Comparison of ENCODE assay signal across 21 cellular contexts in the genomic region with DNA sequence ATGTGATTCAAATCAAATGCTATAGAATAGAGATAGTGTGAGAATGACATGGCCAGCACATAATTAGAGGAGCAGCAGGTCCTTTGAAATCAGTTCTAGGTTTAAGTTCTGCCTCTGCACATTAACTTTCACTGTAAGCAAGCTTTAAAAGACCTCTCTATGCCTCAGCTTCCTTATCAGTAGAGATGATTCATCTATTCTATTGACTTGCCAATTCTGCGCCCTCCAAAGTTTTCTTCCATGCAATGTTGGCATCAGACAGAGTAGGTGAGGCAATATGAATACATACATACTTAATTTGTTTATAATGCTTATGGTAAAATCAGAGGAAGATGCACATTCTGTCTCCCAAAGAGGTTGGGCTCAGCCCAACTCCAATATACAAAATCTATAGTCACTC.
DNase-seq lines count a peak whose midpoint lies in the region; ATAC-seq, FAIRE-seq and TF ChIP-seq lines count a peak whose summit lies in the region.
"Had no signal": no experiment of that assay in that cellular context is flagged by ENCODE, and none has a peak within 500 bp of the region (broad histone marks: within the 10 kb centered on the region; RNA-seq: fewer than 3 reads in every experiment).

No MANE protein-coding gene starts in this region.

- H3K27me3 ChIP-seq in PC-3 (ENCODE audit: low read length) (no peaks in the 10 kb centered on the region), endothelial cell of umbilical vein (ENCODE audit: control insufficient read depth in 2 of 2, insufficient read depth in 2 of 2, low read length in 2 of 2) (no peaks in the 10 kb centered on the region), pancreas (no peaks in the 10 kb centered on the region)

- no peaks in the 10 kb centered on the region for H3F3A ChIP-seq in PC-3 (ENCODE audit: low read length, unreplicated experiment)

- no peak for TF ChIP-seq POLR2A in A549 (IDR thresholded peaks at IDR 0.05; ENCODE audit: low read length)
- no peak for TF ChIP-seq POLR2A in endothelial cell of umbilical vein (IDR thresholded peaks at IDR 0.05; ENCODE audit: low read depth, low read length)

- ATAC-seq in A549 (no peak), PC-3 (no peak), HG02981 (IDR thresholded peaks at IDR 0.05; ENCODE audit: unreplicated experiment) (no peak), pancreas (no peak), GM21423 (IDR thresholded peaks at IDR 0.05; ENCODE audit: unreplicated experiment) (no peak)

- 57% methylated on average over 1 of the region's 1 CpG for WGBS in A549 (ENCODE audit: missing lambda C conversion rate)
- WGBS in pancreas, 2 donors, result 87 to 96% methylated on average over 1 of the region's 1 CpG

- no peak for TF ChIP-seq RAD21 in A549 (conservative IDR thresholded peaks at IDR 0.05 in 1 of 2, IDR thresholded peaks at IDR 0.05 in 1 of 2)

- DNase-seq in A549 (ENCODE audit: low read depth in 1 of 2, low spot score in 1 of 2) (no peak), PC-3 (no peak), astrocyte of the hippocampus (ENCODE audit: low read depth, low spot score) (peak; percentile 8), endothelial cell of umbilical vein (ENCODE audit: low read depth, low spot score) (peak; percentile 18), pancreas (no peak), NCI-H524 (lab: John Stamatoyannopoulos, UW) (no peak)
- DNase-seq: C1 segment of cervical spinal cord; CD4-positive, alpha-beta memory T cell; COR-L47; DMS153; DND-41; GM23248; H7; HCEC 1CT had no signal

- FAIRE-seq in A549 (lab: Jason Lieb, UNC), result no peak
- no peak for FAIRE-seq in endothelial cell of umbilical vein (lab: Jason Lieb, UNC)
- FAIRE-seq in pancreas (lab: Jason Lieb, UNC), result no peak
- FAIRE-seq: A204.1, G401.6, GM12892, H1 had no signal

- POLR2A ChIA-PET in A549 (lab: Yijun Ruan, JAX) (no interaction called here), PC-3 (lab: Charles Lee; ENCODE audit: unreplicated experiment) (no interaction called here), endothelial cell of umbilical vein (lab: Charles Lee) (no interaction called here)

- H3K9me3 ChIP-seq in A549, result no peaks in the 10 kb centered on the region
- no peaks in the 10 kb centered on the region for H3K9me3 ChIP-seq in PC-3 (ENCODE audit: low read length)
- no peaks in the 10 kb centered on the region for H3K9me3 ChIP-seq in endothelial cell of umbilical vein (replicated peaks; ENCODE audit: control insufficient read depth, insufficient read depth, low read length)
- no peaks in the 10 kb centered on the region for H3K9me3 ChIP-seq in pancreas

- dilution Hi-C loops in endothelial cell of umbilical vein (cut with MboI; ENCODE audit: extremely low pct_ligation_motif_present, low sequenced_read_pairs), result no loop called here

- H3K4me3 ChIP-seq in A549, result no peak overlapping the region
- H3K4me3 ChIP-seq in PC-3 (ENCODE audit: low read length), result no peak overlapping the region
- H3K4me3 ChIP-seq in endothelial cell of umbilical vein (replicated peaks in 1 of 3; ENCODE audit: insufficient read depth in 1 of 3, low read depth in 1 of 3, low read length in 3 of 3), result no peak overlapping the region
- no peak overlapping the region for H3K4me3 ChIP-seq in pancreas
- H3K4me3 ChIP-seq: GM23248 had no signal

- intact Hi-C loops in PC-3 (cut with micrococcal nuclease), result loop anchor here (10.0 kb wide), 1 partner anchor 361 kb away; no protein-coding TSS in a partner anchor
- intact Hi-C loops in endothelial cell of umbilical vein (cut with micrococcal nuclease), result no loop called here
- intact Hi-C loops in pancreas (cut with DNase I), result no loop called here

- H3K27ac ChIP-seq in A549 (peak overlapping the region; percentile 32 to 66; a peak in 4 of 6 replicates), PC-3 (ENCODE audit: low read length) (peak overlapping the region; percentile 74), endothelial cell of umbilical vein (ENCODE audit: insufficient read depth, low read depth, low read length) (no peak overlapping the region), pancreas (no peak overlapping the region)
- H3K27ac ChIP-seq: 22Rv1, GM23248 had no signal

- CTCF ChIA-PET in A549 (lab: Yijun Ruan, JAX), result no interaction called here
- CTCF ChIA-PET in PC-3 (lab: Charles Lee), result no interaction called here
- CTCF ChIA-PET in endothelial cell of umbilical vein (lab: Charles Lee), result interaction anchor here (0.9 to 2.1 kb wide), 2 partner anchors 14 to 21 kb away, joined by 4 read pairs; no protein-coding TSS in a partner anchor

- TF ChIP-seq CTCF in A549 (IDR thresholded peaks at IDR 0.05), result no peak
- no peak for TF ChIP-seq CTCF in PC-3 (conservative IDR thresholded peaks at IDR 0.05; ENCODE audit: low read depth, low read length)
- TF ChIP-seq CTCF in endothelial cell of umbilical vein (IDR thresholded peaks at IDR 0.05; ENCODE audit: extremely low read depth in 1 of 2, insufficient read depth in 1 of 2, low read depth in 1 of 2, low read length in 2 of 2), result no peak
- TF ChIP-seq CTCF in pancreas (IDR thresholded peaks at IDR 0.05), result no peak

- BruUV-seq in PC-3 (replicated peaks; lab: Mats Ljungman, UMichigan), result no TSS peak
- no TSS peak for BruUV-seq in endothelial cell of umbilical vein (replicated peaks; lab: Mats Ljungman, UMichigan)

- H3K9ac ChIP-seq in PC-3 (ENCODE audit: low read length) (0 out of 2 replicates have a peak overlapping the region, but pooled peaks have one; percentile 46), endothelial cell of umbilical vein (replicated peaks; ENCODE audit: extremely low read depth, insufficient read depth, low read length) (no peak overlapping the region)
- H3K9ac ChIP-seq: GM23248 had no signal

- no peak overlapping the region for H3K4me2 ChIP-seq in A549
- H3K4me2 ChIP-seq in PC-3 (ENCODE audit: low read length), result no peak overlapping the region
- no peak overlapping the region for H3K4me2 ChIP-seq in endothelial cell of umbilical vein (ENCODE audit: insufficient read depth, low read length)

- H3K9me1 ChIP-seq in endothelial cell of umbilical vein (replicated peaks; ENCODE audit: control insufficient read depth, extremely low read depth, insufficient read depth, low read length), result no peaks in the 10 kb centered on the region

- 0 out of 2 replicates have a peak, but pooled peaks cover 3% of the 10 kb centered on the region for H3K9me2 ChIP-seq in PC-3 (replicated peaks; ENCODE audit: low read length)

- H2AFZ ChIP-seq in PC-3 (ENCODE audit: low read length) (no peak overlapping the region), endothelial cell of umbilical vein (ENCODE audit: low read depth, low read length) (no peak overlapping the region)
- H2AFZ ChIP-seq: GM23248 had no signal

- no peaks in the 10 kb centered on the region for H3K36me3 ChIP-seq in PC-3 (ENCODE audit: low read depth, low read length)
- H3K36me3 ChIP-seq in endothelial cell of umbilical vein (ENCODE audit: control insufficient read depth in 2 of 2, extremely low read depth in 1 of 2, insufficient read depth in 2 of 2, low read length in 2 of 2), result no peaks in the 10 kb centered on the region
- no peaks in the 10 kb centered on the region for H3K36me3 ChIP-seq in pancreas

- H4K20me1 ChIP-seq in PC-3 (ENCODE audit: low read length) (no peaks in the 10 kb centered on the region), endothelial cell of umbilical vein (replicated peaks; ENCODE audit: control insufficient read depth, extremely low read depth, insufficient read depth, low read length) (no peaks in the 10 kb centered on the region)

- TF ChIP-seq EP300 in A549 (IDR thresholded peaks at IDR 0.05), result no peak

- H3K4me1 ChIP-seq in A549 (peaks cover 38% of the 10 kb centered on the region), PC-3 (ENCODE audit: insufficient read depth, low read length) (peaks cover 54% of the 10 kb centered on the region), endothelial cell of umbilical vein (ENCODE audit: control insufficient read depth, extremely low read depth, insufficient read depth, low read length) (no peaks in the 10 kb centered on the region), pancreas (peaks cover 0 to 9% (median 0%) of the 10 kb centered on the region in 3 donors)

- H3K79me2 ChIP-seq in PC-3 (ENCODE audit: low read length) (no peaks in the 10 kb centered on the region), endothelial cell of umbilical vein (ENCODE audit: control insufficient read depth, insufficient read depth, low read length) (no peaks in the 10 kb centered on the region)

TF ChIP-seq in A549, 52 proteins besides CTCF, POLR2A, EP300 and RAD21 (continues in another document):
- TF ChIP-seq HOXB5 (CRISPR knock-in tag; IDR thresholded peaks at IDR 0.05) (no peak), MYC (IDR thresholded peaks at IDR 0.05; ENCODE audit: borderline replicate concordance, low read length) (no peak), E2F6 (IDR thresholded peaks at IDR 0.05; ENCODE audit: borderline replicate concordance, low read depth) (no peak)

TF ChIP-seq in endothelial cell of umbilical vein, 7 proteins besides CTCF, POLR2A, EP300 and RAD21:
- TF ChIP-seq FOS (IDR thresholded peaks at IDR 0.05; ENCODE audit: borderline replicate concordance, insufficient read depth, low read length) (peak; percentile 68), EZH2 (IDR thresholded peaks at IDR 0.05; ENCODE audit: borderline replicate concordance, low read depth, low read length, severe bottlenecking) (no peak), GATA2 (IDR thresholded peaks at IDR 0.05; ENCODE audit: insufficient read depth, insufficient read length, low read depth, low read length) (peak; percentile 49)
TF ChIP-seq in endothelial cell of umbilical vein: peak in this region for 2.

Comparison
In these comparisons a context has a peak if more than half of its experiments do, and no peak if none do; other contexts are left out.
1. DNase-seq: peak in astrocyte of the hippocampus (single experiment) and endothelial cell of umbilical vein (single experiment); none in A549 (0 of 2), PC-3 (single experiment), pancreas (0 of 6) and NCI-H524 (0 of 2).
2. H3K27ac ChIP-seq: peak in A549 (2 of 2) and PC-3 (single experiment); none in endothelial cell of umbilical vein (single experiment) and pancreas (0 of 4).